In genomic region chr6:89977808-89978748, GRCh38 we compare ENCODE assay signal across 10 cellular contexts.
A peak's percentile ranks its signal among the peaks of the same experiment; 100 is the strongest.
DNase-seq lines count a peak whose midpoint lies in the region; ATAC-seq, FAIRE-seq and TF ChIP-seq lines count a peak whose summit lies in the region.
"Had no signal": no experiment of that assay in that cellular context is flagged by ENCODE, and none has a peak within 500 bp of the region (broad histone marks: within the 10 kb centered on the region; RNA-seq: fewer than 3 reads in every experiment).

No MANE protein-coding gene starts in this region.

- TF ChIP-seq CTCF in fibroblast of villous mesenchyme (IDR thresholded peaks at IDR 0.05; ENCODE audit: insufficient read depth, low read depth, low read length) (no peak), ovary (IDR thresholded peaks at IDR 0.05) (no peak)
- TF ChIP-seq CTCF in CD8-positive, alpha-beta T cell (IDR thresholded peaks at IDR 0.05), result no peak

- H3K27ac ChIP-seq in ovary, result no peak overlapping the region
- H3K27ac ChIP-seq in CD8-positive, alpha-beta T cell (ENCODE audit: low read depth, low read length), result no peak overlapping the region
- H3K27ac ChIP-seq: HL-60 had no signal

- H3K36me3 Mint-ChIP-seq in CD8-positive, alpha-beta T cell, result peaks cover 47% of the 10 kb centered on the region

- H3K27me3 Mint-ChIP-seq in CD8-positive, alpha-beta T cell (ENCODE audit: low read depth), result no peaks in the 10 kb centered on the region

- intact Hi-C loops in ovary (cut with DNase I), result loop anchor here in 1 of 4 donors (10.0 kb wide), 1 partner anchor 417 kb away; no protein-coding TSS in a partner anchor
- intact Hi-C loops in CD8-positive, alpha-beta T cell (cut with DNase I, micrococcal nuclease), result loop anchor here in 1 of 2 experiments (5.0 kb wide), 1 partner anchor 44 kb away; no protein-coding TSS in a partner anchor

- H3K4me3 Mint-ChIP-seq in CD8-positive, alpha-beta T cell, result no peak overlapping the region

- CTCF ChIA-PET in CD8-positive, alpha-beta T cell (lab: Charles Lee), result interaction anchor here (0.7 to 2.6 kb wide), 6 partner anchors 16 to 513 kb away, joined by 3 to 8 read pairs (median 3); no protein-coding TSS in a partner anchor

- no peaks in the 10 kb centered on the region for H3K27me3 ChIP-seq in ovary
- H3K27me3 ChIP-seq in CD8-positive, alpha-beta T cell (ENCODE audit: insufficient read depth, low read length), result no peaks in the 10 kb centered on the region

- DNase-seq in NCI-H1105 treated with DMSO at 0.1 percent for 48 hours (lab: John Stamatoyannopoulos, UW) (peak; percentile 96), NCI-H82 treated with DMSO at 0.1 percent for 48 hours (lab: John Stamatoyannopoulos, UW; ENCODE audit: unreplicated experiment) (peak; percentile 54), fibroblast of villous mesenchyme (ENCODE audit: low read depth) (peak; percentile 76), skeletal muscle cell (ENCODE audit: low read depth) (peak; percentile 93), ovary (no peak), GM12891 (ENCODE audit: insufficient read length, low spot score) (no peak)
- DNase-seq in CD8-positive, alpha-beta T cell, result no peak
- DNase-seq: stimulated activated naive CD4-positive, alpha-beta T cell had no signal

- no peak for TF ChIP-seq EP300 in ovary (IDR thresholded peaks at IDR 0.05)

- H3K36me3 ChIP-seq in ovary, result no peaks in the 10 kb centered on the region
- H3K36me3 ChIP-seq in CD8-positive, alpha-beta T cell (ENCODE audit: insufficient read depth, low read length), result peaks cover 12% of the 10 kb centered on the region

- no peak for ATAC-seq in GM18868 (IDR thresholded peaks at IDR 0.05; ENCODE audit: unreplicated experiment)
- ATAC-seq in CD8-positive, alpha-beta T cell, result no peak

- no peaks in the 10 kb centered on the region for H3K9me3 ChIP-seq in ovary
- H3K9me3 ChIP-seq in CD8-positive, alpha-beta T cell (ENCODE audit: low read length), result no peaks in the 10 kb centered on the region

- 24 to 29% (median 25%) methylated on average over 8 of the region's 8 CpGs for WGBS in ovary, 3 donors

- no peak overlapping the region for H3K4me3 ChIP-seq in fibroblast of villous mesenchyme (ENCODE audit: low read depth, low read length)
- H3K4me3 ChIP-seq in skeletal muscle cell (ENCODE audit: low read depth, low read length), result no peak overlapping the region
- no peak overlapping the region for H3K4me3 ChIP-seq in ovary
- H3K4me3 ChIP-seq in CD8-positive, alpha-beta T cell (ENCODE audit: low read depth, low read length), result no peak overlapping the region

- H3K9me3 Mint-ChIP-seq in CD8-positive, alpha-beta T cell, result no peaks in the 10 kb centered on the region

- no peak overlapping the region for H3K27ac Mint-ChIP-seq in CD8-positive, alpha-beta T cell

- peaks cover 49% of the 10 kb centered on the region for H3K4me1 Mint-ChIP-seq in CD8-positive, alpha-beta T cell (ENCODE audit: low read depth)

- H3K4me1 ChIP-seq in ovary (ENCODE audit: insufficient read depth), result no peaks in the 10 kb centered on the region
- H3K4me1 ChIP-seq in CD8-positive, alpha-beta T cell (ENCODE audit: insufficient read depth, low read length), result peaks cover 43% of the 10 kb centered on the region

- TF ChIP-seq POLR2A in ovary (IDR thresholded peaks at IDR 0.05), result no peak
- no peak for TF ChIP-seq POLR2A in GM12891 (IDR thresholded peaks at IDR 0.05; ENCODE audit: low read depth, low read length)

- POLR2A ChIA-PET in CD8-positive, alpha-beta T cell (lab: Charles Lee), result interaction anchor here (0.6 to 0.7 kb wide), 2 partner anchors 10 to 12 kb away, joined by 3 read pairs; no protein-coding TSS in a partner anchor

- no peak for FAIRE-seq in GM12891 (lab: Jason Lieb, UNC)

TF ChIP-seq in GM12891, 5 proteins besides CTCF, POLR2A, EP300 and RAD21:
- no peak for TF ChIP-seq PAX5 (IDR thresholded peaks at IDR 0.05; ENCODE audit: insufficient read depth, low read length, severe bottlenecking)
- no peak for TF ChIP-seq SPI1 (IDR thresholded peaks at IDR 0.05; ENCODE audit: low read depth, low read length)

Comparison
In these comparisons a context has a peak if more than half of its experiments do, and no peak if none do; other contexts are left out.
1. DNase-seq: peak in NCI-H1105 treated with DMSO at 0.1 percent for 48 hours (single experiment), NCI-H82 treated with DMSO at 0.1 percent for 48 hours (single experiment), fibroblast of villous mesenchyme (single experiment) and skeletal muscle cell (single experiment); none in ovary (0 of 5), GM12891 (single experiment) and CD8-positive, alpha-beta T cell (0 of 7).